18 cellular contexts compared by ENCODE assay signal in the genomic region with DNA sequence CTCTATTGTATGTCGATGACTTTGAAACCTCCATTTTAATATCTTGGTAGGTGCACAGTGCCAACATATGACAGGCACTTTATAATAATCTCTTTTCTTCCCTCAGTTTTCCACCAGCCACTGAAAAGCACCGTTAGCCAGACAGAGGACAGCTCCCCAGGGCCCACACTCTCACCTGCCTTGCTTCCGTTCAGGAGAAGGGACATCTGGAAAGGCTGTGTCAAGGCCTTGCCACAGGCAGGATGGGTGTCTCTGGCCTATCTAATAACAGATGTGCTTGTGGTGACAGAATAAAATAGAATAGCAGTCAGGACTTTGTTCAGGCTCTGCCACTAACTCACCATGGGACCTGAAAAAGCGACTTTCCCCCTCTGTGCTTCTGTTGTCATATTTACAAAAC.
"Had no signal": no experiment of that assay in that cellular context is flagged by ENCODE, and none has a peak within 500 bp of the region (broad histone marks: within the 10 kb centered on the region; RNA-seq: fewer than 3 reads in every experiment).

No MANE protein-coding gene starts in this region.

- H3K9me3 ChIP-seq: heart left ventricle, spleen, tibial artery, upper lobe of left lung, vagina had no signal

- H3K36me3 ChIP-seq: heart left ventricle, spleen, tibial artery, upper lobe of left lung, vagina had no signal

- H3K4me3 ChIP-seq: dorsolateral prefrontal cortex, heart left ventricle, spleen, tibial artery, upper lobe of left lung, vagina had no signal

- ATAC-seq: heart left ventricle; left colon; left ventricle myocardium superior; naive thymus-derived CD4-positive, alpha-beta T cell; sciatic nerve; stimulated activated memory B cell treated with anti-CD40 and anti-IgM and Interleukin-4, amounts not matched to agents 10 μg/mL and 1 μg/mL and 100 μg/mL, for 72 hours had no signal

- H3K27ac ChIP-seq: dorsolateral prefrontal cortex, heart left ventricle, spleen, tibial artery, upper lobe of left lung, vagina had no signal

- H3K27me3 ChIP-seq: vagina had no signal

- DNase-seq: dorsolateral prefrontal cortex; effector CD8-positive, alpha-beta T cell; foreskin melanocyte; hippocampal formation; left colon; left ventricle myocardium superior; mesendoderm; naive thymus-derived CD4-positive, alpha-beta T cell; spleen; stimulated activated CD4-positive, alpha-beta T cell treated with anti-CD3 and anti-CD28 coated beads, Interleukin-15, amount 100 ng/mL, for 24 hours; stimulated activated CD4-positive, alpha-beta T cell treated with anti-CD3 and anti-CD28 coated beads, Interleukin-1b, Interleukin-23, amount 100 ng/mL, for 48 hours; stimulated activated CD4-positive, alpha-beta T cell treated with anti-CD3 and anti-CD28 coated beads, Interleukin-4, amount 100 ng/mL, for 24 hours; tibial artery; upper lobe of left lung had no signal
